8 cellular contexts compared by ENCODE assay signal in genomic region chr18:21914739-21915319, GRCh38.
DNase-seq lines count a peak whose midpoint lies in the region; ATAC-seq and TF ChIP-seq lines count a peak whose summit lies in the region.

No MANE protein-coding gene starts in this region.

- peak; percentile 82 for TF ChIP-seq CTCF in Loucy (conservative IDR thresholded peaks at IDR 0.05; ENCODE audit: low read length)
- TF ChIP-seq CTCF in astrocyte of the cerebellum (IDR thresholded peaks at IDR 0.05; ENCODE audit: low read depth, low read length, missing control alignments), result peak; percentile 63
- peak; percentile 75 for TF ChIP-seq CTCF in liver (IDR thresholded peaks at IDR 0.05; ENCODE audit: low read depth, low read length, missing input control)

- no peak overlapping the region for H3K27ac Mint-ChIP-seq in activated CD4-positive, alpha-beta T cell treated with anti-CD3 and anti-CD28 coated beads for 36 hours

- H3K9ac ChIP-seq in Loucy (ENCODE audit: low read depth, low read length, poor library complexity, severe bottlenecking) (no peak overlapping the region), liver (ENCODE audit: low read depth in 1 of 2, low read length in 2 of 2) (no peak overlapping the region)

- no peaks in the 10 kb centered on the region for H3F3A ChIP-seq in Loucy (ENCODE audit: low read depth)

- no peaks in the 10 kb centered on the region for H3K36me3 Mint-ChIP-seq in activated CD4-positive, alpha-beta T cell treated with anti-CD3 and anti-CD28 coated beads for 36 hours (ENCODE audit: low read depth)

- H3K4me3 ChIP-seq in Loucy (ENCODE audit: low read length, poor library complexity, severe bottlenecking) (no peak overlapping the region), astrocyte of the cerebellum (ENCODE audit: low read depth, low read length) (no peak overlapping the region), liver (ENCODE audit: low read depth in 1 of 3, low read length in 3 of 3) (no peak overlapping the region)

- 0 out of 2 replicates have a peak, but pooled peaks cover 7% of the 10 kb centered on the region for H3K9me3 ChIP-seq in Loucy (ENCODE audit: insufficient read depth, low read depth, low read length)
- no peaks in the 10 kb centered on the region for H3K9me3 ChIP-seq in liver (ENCODE audit: control insufficient read depth in 4 of 4, low read length in 3 of 4)

- DNase-seq in G401 (ENCODE audit: low spot score), result peak; percentile 11
- DNase-seq in astrocyte of the cerebellum (ENCODE audit: low read depth), result peak; percentile 46
- DNase-seq in NCI-H187 treated with DMSO at 0.1 percent for 48 hours (lab: John Stamatoyannopoulos, UW), result no peak
- DNase-seq in activated CD4-positive, alpha-beta T cell treated with anti-CD3 and anti-CD28 coated beads for 36 hours, result no peak

- H3K79me2 ChIP-seq in Loucy (ENCODE audit: insufficient read depth, low read length), result no peaks in the 10 kb centered on the region

- ATAC-seq in GM21576 (IDR thresholded peaks at IDR 0.05; ENCODE audit: unreplicated experiment) (no peak), GM19467 (IDR thresholded peaks at IDR 0.05; ENCODE audit: unreplicated experiment) (no peak)
- no peak for ATAC-seq in activated CD4-positive, alpha-beta T cell treated with anti-CD3 and anti-CD28 coated beads for 36 hours

- H3K4me3 Mint-ChIP-seq in activated CD4-positive, alpha-beta T cell treated with anti-CD3 and anti-CD28 coated beads for 36 hours, result no peak overlapping the region

- in situ Hi-C loops in G401 (cut with HindIII; ENCODE audit: low sequenced_read_pairs) (no loop called here), astrocyte of the cerebellum (cut with HindIII; ENCODE audit: low sequenced_read_pairs) (no loop called here)

- H3K36me3 ChIP-seq in Loucy (ENCODE audit: insufficient read depth, low read length) (no peaks in the 10 kb centered on the region), liver (ENCODE audit: control insufficient read depth in 4 of 4, insufficient read depth in 3 of 4, low read depth in 1 of 4, low read length in 3 of 4) (no peaks in the 10 kb centered on the region)

- intact Hi-C loops in activated CD4-positive, alpha-beta T cell treated with anti-CD3 and anti-CD28 coated beads for 36 hours (cut with DNase I, micrococcal nuclease), result loop anchor here (5.0 to 10.0 kb wide), 2 partner anchors 120 to 647 kb away; no protein-coding TSS in a partner anchor

- CTCF ChIA-PET in activated CD4-positive, alpha-beta T cell treated with anti-CD3 and anti-CD28 coated beads for 36 hours (lab: Charles Lee), result no interaction called here

- no peak overlapping the region for H3K4me2 ChIP-seq in Loucy (ENCODE audit: low read depth, low read length, poor library complexity, severe bottlenecking)

- no peaks in the 10 kb centered on the region for H3K4me1 Mint-ChIP-seq in activated CD4-positive, alpha-beta T cell treated with anti-CD3 and anti-CD28 coated beads for 36 hours

- H4K20me1 ChIP-seq in Loucy (ENCODE audit: insufficient read depth, low read length, poor library complexity, severe bottlenecking), result no peaks in the 10 kb centered on the region

- H2AFZ ChIP-seq in Loucy (ENCODE audit: low read length), result peak overlapping the region; percentile 38

- peak; percentile 97 to 98 for TF ChIP-seq RAD21 in liver (IDR thresholded peaks at IDR 0.05)

- no peak overlapping the region for H3K27ac ChIP-seq in liver (ENCODE audit: low read depth in 1 of 2, low read length in 2 of 2)

- peaks cover 6% of the 10 kb centered on the region for H3K9me3 Mint-ChIP-seq in activated CD4-positive, alpha-beta T cell treated with anti-CD3 and anti-CD28 coated beads for 36 hours (ENCODE audit: low read depth)

- H3K27me3 ChIP-seq in Loucy (ENCODE audit: insufficient read depth, low read length, poor library complexity, severe bottlenecking), result no peaks in the 10 kb centered on the region
- no peaks in the 10 kb centered on the region for H3K27me3 ChIP-seq in liver (ENCODE audit: control insufficient read depth in 4 of 4, insufficient read depth in 4 of 4, low read length in 3 of 4)

- POLR2A ChIA-PET in activated CD4-positive, alpha-beta T cell treated with anti-CD3 and anti-CD28 coated beads for 36 hours (lab: Charles Lee), result no interaction called here

- peaks cover 11% of the 10 kb centered on the region for H3K27me3 Mint-ChIP-seq in activated CD4-positive, alpha-beta T cell treated with anti-CD3 and anti-CD28 coated beads for 36 hours

- H3K4me1 ChIP-seq in Loucy (ENCODE audit: insufficient read depth, low read length, poor library complexity, severe bottlenecking) (no peaks in the 10 kb centered on the region), liver (ENCODE audit: control insufficient read depth in 4 of 4, insufficient read depth in 4 of 4, low read length in 3 of 4) (no peaks in the 10 kb centered on the region)

- H3K9me2 ChIP-seq in Loucy (replicated peaks; ENCODE audit: low read depth, low read length), result no peaks in the 10 kb centered on the region

- WGBS in liver, result 48% methylated on average over 2 of the region's 2 CpGs

TF ChIP-seq in liver, 16 proteins besides CTCF, POLR2A, EP300 and RAD21:
- TF ChIP-seq FOXA2 (IDR thresholded peaks at IDR 0.05), result no peak
- no peak for TF ChIP-seq TAF1 (conservative IDR thresholded peaks at IDR 0.05)
- TF ChIP-seq EGR1 (IDR thresholded peaks at IDR 0.05; ENCODE audit: low read depth in 2 of 2), result no peak
- TF ChIP-seq JUND (IDR thresholded peaks at IDR 0.05), result no peak
- no peak for TF ChIP-seq REST (IDR thresholded peaks at IDR 0.05)
- TF ChIP-seq SP1 (IDR thresholded peaks at IDR 0.05), result no peak
- TF ChIP-seq HNF4G (IDR thresholded peaks at IDR 0.05), result no peak
- TF ChIP-seq YY1 (IDR thresholded peaks at IDR 0.05), result no peak
- no peak for TF ChIP-seq GABPA (IDR thresholded peaks at IDR 0.05 in 1 of 2, conservative IDR thresholded peaks at IDR 0.05 in 1 of 2)
- TF ChIP-seq HNF4A (conservative IDR thresholded peaks at IDR 0.05), result no peak
- TF ChIP-seq ATF3 (IDR thresholded peaks at IDR 0.05), result no peak
- TF ChIP-seq FOXA1 (IDR thresholded peaks at IDR 0.05), result no peak
- TF ChIP-seq ZBTB33 (IDR thresholded peaks at IDR 0.05), result no peak
- no peak for TF ChIP-seq RXRA (IDR thresholded peaks at IDR 0.05)
- no peak for TF ChIP-seq MAX (IDR thresholded peaks at IDR 0.05)
- no peak for TF ChIP-seq NR2F2 (IDR thresholded peaks at IDR 0.05)

Comparison
In these comparisons a context has a peak if more than half of its experiments do, and no peak if none do; other contexts are left out.
1. DNase-seq: peak in G401 (single experiment) and astrocyte of the cerebellum (single experiment); none in NCI-H187 treated with DMSO at 0.1 percent for 48 hours (single experiment) and activated CD4-positive, alpha-beta T cell treated with anti-CD3 and anti-CD28 coated beads for 36 hours (single experiment).
2. Peak in every context shown above with its lines, with median percentiles within 50 percentile points of each other: CTCF ChIP-seq.